10 cellular contexts compared by ENCODE assay signal in genomic region chr9:1726993-1727759, GRCh38.
A peak's percentile ranks its signal among the peaks of the same experiment; 100 is the strongest.
DNase-seq lines count a peak whose midpoint lies in the region; ATAC-seq and TF ChIP-seq lines count a peak whose summit lies in the region.
"Had no signal": no experiment of that assay in that cellular context is flagged by ENCODE, and none has a peak within 500 bp of the region (broad histone marks: within the 10 kb centered on the region; RNA-seq: fewer than 3 reads in every experiment).

No MANE protein-coding gene starts in this region.

- H3K4me1 ChIP-seq in foreskin keratinocyte: no peaks in the 10 kb centered on the region

- ATAC-seq in GM18867 (IDR thresholded peaks at IDR 0.05; ENCODE audit: unreplicated experiment) (peak; percentile 45), foreskin keratinocyte (no peak), GM19397 (IDR thresholded peaks at IDR 0.05; ENCODE audit: unreplicated experiment) (no peak), omental fat pad (ENCODE audit: low FRiP score) (no peak), left ventricle myocardium superior (no peak)

- intact Hi-C loops in left ventricle myocardium superior (cut with micrococcal nuclease): no loop called here

- H3K27ac ChIP-seq in foreskin keratinocyte: no peak overlapping the region

- DNase-seq in ELR (ENCODE audit: low read depth) (peak; percentile 1), MV-4-11 (lab: John Stamatoyannopoulos, UW) (peak; percentile 72), foreskin keratinocyte (no peak), omental fat pad (ENCODE audit: low spot score) (no peak), left ventricle myocardium superior (no peak), 8988T (no peak)
- DNase-seq: aorta; stimulated activated CD4-positive, alpha-beta T cell treated with anti-CD3 and anti-CD28 coated beads, Interleukin-4, amount 100 ng/mL, for 1 hour had no signal

- TF ChIP-seq CTCF in foreskin keratinocyte (conservative IDR thresholded peaks at IDR 0.05) (peak; percentile 18), omental fat pad (IDR thresholded peaks at IDR 0.05) (no peak)

- no peaks in the 10 kb centered on the region for H3K27me3 ChIP-seq in foreskin keratinocyte

Comparison
In these comparisons a context has a peak if more than half of its experiments do, and no peak if none do; other contexts are left out.
1. DNase-seq: peak in ELR (single experiment) and MV-4-11 (single experiment); none in foreskin keratinocyte (0 of 2), omental fat pad (single experiment), left ventricle myocardium superior (single experiment) and 8988T (single experiment).